ENCODE assay signal across 9 cellular contexts in genomic region chr14:20857630-20858261, GRCh38. TPM values are rescaled to one million over a fixed set of nuclear protein-coding genes. Genes with fewer than 3 reads are reported as not detected.
DNase-seq lines count a peak whose midpoint lies in the region; ATAC-seq and TF ChIP-seq lines count a peak whose summit lies in the region.
"Had no signal": no experiment of that assay in that cellular context is flagged by ENCODE, and none has a peak within 500 bp of the region (broad histone marks: within the 10 kb centered on the region; RNA-seq: fewer than 3 reads in every experiment).

No MANE protein-coding gene starts in this region.

- H3K4me1 Mint-ChIP-seq in activated T-helper 17 cell treated with anti-CD3 and anti-CD28 coated beads, Interleukin-2, amount 50 U/mL, for 72 hours: no peaks in the 10 kb centered on the region

- H3K27ac ChIP-seq in gastroesophageal sphincter: no peak overlapping the region
- no peak overlapping the region for H3K27ac ChIP-seq in parathyroid adenoma
- H3K27ac ChIP-seq in transverse colon: no peak overlapping the region

- H3K4me2 ChIP-seq in parathyroid adenoma (ENCODE audit: low read length): no peak overlapping the region

- no peaks in the 10 kb centered on the region for H3K36me3 Mint-ChIP-seq in activated T-helper 17 cell treated with anti-CD3 and anti-CD28 coated beads, Interleukin-2, amount 50 U/mL, for 72 hours (ENCODE audit: low read depth)
- H3K36me3 Mint-ChIP-seq: activated naive CD8-positive, alpha-beta T cell had no signal

- H3K9me3 Mint-ChIP-seq in activated T-helper 17 cell treated with anti-CD3 and anti-CD28 coated beads, Interleukin-2, amount 50 U/mL, for 72 hours: no peaks in the 10 kb centered on the region

- H3K4me3 Mint-ChIP-seq in activated T-helper 17 cell treated with anti-CD3 and anti-CD28 coated beads, Interleukin-2, amount 50 U/mL, for 72 hours: no peak overlapping the region
- H3K4me3 Mint-ChIP-seq: activated naive CD8-positive, alpha-beta T cell had no signal

- no peak for TF ChIP-seq EP300 in gastroesophageal sphincter (IDR thresholded peaks at IDR 0.05)
- no peak for TF ChIP-seq EP300 in transverse colon (IDR thresholded peaks at IDR 0.05; ENCODE audit: low read depth)

- no peaks in the 10 kb centered on the region for H3K79me2 ChIP-seq in parathyroid adenoma

- H3K4me3 ChIP-seq in gastroesophageal sphincter (no peak overlapping the region), parathyroid adenoma (ENCODE audit: low read depth, low read length) (no peak overlapping the region), transverse colon (no peak overlapping the region)

- H2AFZ ChIP-seq in parathyroid adenoma: peak overlapping the region; percentile 25

- H3K9me3 ChIP-seq in gastroesophageal sphincter: no peaks in the 10 kb centered on the region
- H3K9me3 ChIP-seq in parathyroid adenoma (ENCODE audit: control insufficient read depth, low read length): no peaks in the 10 kb centered on the region
- no peaks in the 10 kb centered on the region for H3K9me3 ChIP-seq in transverse colon

- DNase-seq in DMS153 (lab: John Stamatoyannopoulos, UW) (peak; percentile 3), HT-29 (ENCODE audit: low spot score) (peak; percentile 45), RPMI7951 (ENCODE audit: low read depth) (peak; percentile 37), transverse colon (peak; percentile 71), NCI-H2029 treated with DMSO at 0.1 percent for 48 hours (lab: John Stamatoyannopoulos, UW) (no peak)

- H3K9ac ChIP-seq in parathyroid adenoma: no peak overlapping the region

- intact Hi-C loops in transverse colon (cut with DNase I; ENCODE audit: low total_unique reads): loop anchor here (10.0 kb wide), 1 partner anchor 163 kb away; no protein-coding TSS in a partner anchor

- peaks cover 34% of the 10 kb centered on the region for H3K27me3 Mint-ChIP-seq in activated T-helper 17 cell treated with anti-CD3 and anti-CD28 coated beads, Interleukin-2, amount 50 U/mL, for 72 hours

- TF ChIP-seq POLR2A in gastroesophageal sphincter (IDR thresholded peaks at IDR 0.05) (no peak), transverse colon (IDR thresholded peaks at IDR 0.05) (no peak)

- H3K27me3 ChIP-seq in gastroesophageal sphincter: peaks cover 18% of the 10 kb centered on the region
- H3K27me3 ChIP-seq in parathyroid adenoma (ENCODE audit: control insufficient read depth, insufficient read depth, low read length): no peaks in the 10 kb centered on the region
- no peaks in the 10 kb centered on the region for H3K27me3 ChIP-seq in transverse colon

- peaks cover 0 to 7% (median 0%) of the 10 kb centered on the region in 3 donors for H3K4me1 ChIP-seq in gastroesophageal sphincter
- no peaks in the 10 kb centered on the region for H3K4me1 ChIP-seq in parathyroid adenoma
- H3K4me1 ChIP-seq in transverse colon: peaks cover 0 to 8% (median 0%) of the 10 kb centered on the region in 4 donors

- TF ChIP-seq CTCF in gastroesophageal sphincter (IDR thresholded peaks at IDR 0.05): peak; percentile 72 to 89 (median 81)
- peak; percentile 84 for TF ChIP-seq CTCF in parathyroid adenoma (IDR thresholded peaks at IDR 0.05)
- TF ChIP-seq CTCF in transverse colon (IDR thresholded peaks at IDR 0.05): peak; percentile 86 to 95 (median 91)

- H3K27ac Mint-ChIP-seq in activated T-helper 17 cell treated with anti-CD3 and anti-CD28 coated beads, Interleukin-2, amount 50 U/mL, for 72 hours: no peak overlapping the region
- H3K27ac Mint-ChIP-seq: activated naive CD8-positive, alpha-beta T cell had no signal

- 22 to 43% methylated on average over 5 to 14 of the region's 14 CpGs for WGBS in gastroesophageal sphincter (ENCODE audit: low coverage in 1 of 2), 2 donors
- WGBS in transverse colon (ENCODE audit: low coverage in 1 of 2), 2 donors: 34 to 38% methylated on average over 9 to 14 of the region's 14 CpGs

- H3K36me3 ChIP-seq in gastroesophageal sphincter (no peaks in the 10 kb centered on the region), parathyroid adenoma (ENCODE audit: control insufficient read depth, insufficient read depth, low read length) (no peaks in the 10 kb centered on the region), transverse colon (no peaks in the 10 kb centered on the region)

- peak; percentile 78 for ATAC-seq in activated T-helper 17 cell treated with anti-CD3 and anti-CD28 coated beads, Interleukin-2, amount 50 U/mL, for 72 hours (replicated peaks)
- ATAC-seq in gastroesophageal sphincter: peak; percentile 67

- in situ Hi-C loops in transverse colon (cut with MboI; ENCODE audit: low pct_ligation_motif_present in 1 of 4, low pct_unique_long_range_greater_than_20kb in 1 of 4, low sequenced_read_pairs in 3 of 4): loop anchor here (5.0 to 10.0 kb wide), 4 partner anchors 105 to 163 kb away; no protein-coding TSS in a partner anchor

RNA-seq across cellular contexts. Expression of gene RNASE3, which starts 33.4 kb away (rescaled TPM):
- not detected in 2 replicates for total RNA-seq in HT-29 (2014; rRNA removed; shearing (Covaris generic))
- total RNA-seq in RPMI7951 (2014; rRNA removed; shearing (Covaris generic)): not detected in 2 replicates
- total RNA-seq in activated T-helper 17 cell treated with anti-CD3 and anti-CD28 coated beads, Interleukin-2, amount 50 U/mL, for 72 hours: not detected
- total RNA-seq in gastroesophageal sphincter: not detected
- not detected for total RNA-seq in transverse colon

RNA-seq across cellular contexts. Expression of gene RNASE1, which starts 55.1 kb away (rescaled TPM):
- 0.37 and 7.7 TPM in 2 replicates for total RNA-seq in HT-29 (2014; rRNA removed; shearing (Covaris generic))
- total RNA-seq in RPMI7951 (2014; rRNA removed; shearing (Covaris generic)): 1.1 and 2.2 TPM in 2 replicates
- under 1 TPM in 1 of 2 donors, not detected in 1; 0.56 TPM for total RNA-seq in activated T-helper 17 cell treated with anti-CD3 and anti-CD28 coated beads, Interleukin-2, amount 50 U/mL, for 72 hours
- total RNA-seq in gastroesophageal sphincter: 100 to 1,000 TPM in 3 of 4 donors, 10 to 100 TPM in 1; 87.2 to 780 (median 336) TPM
- total RNA-seq in transverse colon: 100 to 1,000 TPM in 3 of 4 donors, 10 to 100 TPM in 1; 96.7 to 296 (median 177) TPM

Comparison
In these comparisons a context has a peak if more than half of its experiments do, and no peak if none do; other contexts are left out.
1. RNA of gene RNASE1, which starts 55.1 kb away (total RNA-seq): 87.2 to 780 TPM in gastroesophageal sphincter and 96.7 to 296 TPM in transverse colon; 0.37 to 7.7 TPM in HT-29, 1.1 to 2.2 TPM in RPMI7951 and 0.56 TPM in activated T-helper 17 cell treated with anti-CD3 and anti-CD28 coated beads, Interleukin-2, amount 50 U/mL, for 72 hours; every median in the first group is over 10 times any median in the second.
2. Peak in every context shown above with its lines, with median percentiles within 50 percentile points of each other: CTCF ChIP-seq.